ENCODE assay signal across 25 cellular contexts in the genomic region with DNA sequence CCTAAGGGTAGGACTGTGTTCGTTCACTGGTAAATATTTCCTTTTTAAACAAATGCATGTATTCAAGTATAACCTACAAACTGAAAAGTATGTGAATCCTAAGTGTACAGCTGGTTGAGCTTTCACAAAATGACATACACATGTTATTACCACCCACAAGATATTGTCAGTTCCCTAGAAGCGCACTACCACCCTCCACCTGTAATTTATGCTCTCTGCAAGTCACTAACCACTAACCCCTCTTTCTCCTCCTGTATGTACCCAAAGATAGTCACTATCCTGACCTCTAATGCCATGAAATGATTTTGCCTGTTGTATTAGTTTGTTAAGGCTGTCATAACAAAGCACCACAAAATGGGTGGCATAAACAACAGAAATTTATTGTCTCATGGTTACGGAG.
"Had no signal": no experiment of that assay in that cellular context is flagged by ENCODE, and none has a peak within 500 bp of the region (broad histone marks: within the 10 kb centered on the region; RNA-seq: fewer than 3 reads in every experiment).

No MANE protein-coding gene starts in this region.

- H3K27me3 Mint-ChIP-seq: activated CD4-positive, alpha-beta memory T cell treated with anti-CD3 and anti-CD28 coated beads, Interleukin-2, amount 10 ng/mL, durations not matched to agents 7 days and 5 days; activated CD4-positive, alpha-beta T cell treated with anti-CD3 and anti-CD28 coated beads for 36 hours; activated naive CD8-positive, alpha-beta T cell; activated T-helper 17 cell treated with anti-CD3 and anti-CD28 coated beads, Interleukin-2, amount 50 U/mL, for 72 hours; brain; central memory CD8-positive, alpha-beta T cell had no signal

- H3K9me3 Mint-ChIP-seq: activated T-helper 17 cell treated with anti-CD3 and anti-CD28 coated beads, Interleukin-2, amount 50 U/mL, for 72 hours had no signal

- H3K36me3 Mint-ChIP-seq: activated naive CD8-positive, alpha-beta T cell; brain had no signal

- H3K4me2 ChIP-seq: KMS-11 had no signal

- H3K9ac ChIP-seq: KMS-11 had no signal

- H3K4me3 Mint-ChIP-seq: activated CD4-positive, alpha-beta memory T cell treated with anti-CD3 and anti-CD28 coated beads, Interleukin-2, amount 10 ng/mL, durations not matched to agents 7 days and 5 days; activated CD4-positive, alpha-beta T cell treated with anti-CD3 and anti-CD28 coated beads for 36 hours; activated naive CD4-positive, alpha-beta T cell treated with anti-CD3 and anti-CD28 coated beads for 36 hours; activated naive CD8-positive, alpha-beta T cell; activated T-helper 17 cell treated with anti-CD3 and anti-CD28 coated beads, Interleukin-2, amount 50 U/mL, for 72 hours; brain; central memory CD8-positive, alpha-beta T cell had no signal

- DNase-seq: activated CD4-positive, alpha-beta memory T cell treated with anti-CD3 and anti-CD28 coated beads, Interleukin-2, amount 10 ng/mL, durations not matched to agents 7 days and 5 days; activated CD4-positive, alpha-beta T cell treated with anti-CD3 and anti-CD28 coated beads for 36 hours; activated CD4-positive, alpha-beta T cell treated with anti-CD3 and anti-CD28 coated beads, Interleukin-2, amount 50 U/mL, for 1 hour; activated gamma-delta T cell; activated naive CD4-positive, alpha-beta T cell treated with anti-CD3 and anti-CD28 coated beads for 36 hours; activated T-cell treated with anti-CD3 and anti-CD28 coated beads for 4 hours; activated T-cell treated with anti-CD3 and anti-CD28 coated beads, Interleukin-2, amount 50 U/mL, for 48 hours; amygdala; NCI-H1105 treated with DMSO at 0.1 percent for 48 hours; NCI-H1436 treated with DMSO at 0.1 percent for 48 hours; NCI-H187; NCI-H2081 treated with DMSO at 0.1 percent for 48 hours; NCI-H2171; NCI-H2227 treated with DMSO at 0.1 percent for 48 hours; NCI-H446 treated with DMSO at 0.1 percent for 48 hours; NCI-H524 treated with DMSO at 0.1 percent for 48 hours; NK-92 treated with Interleukin-12 subunit alpha and Interleukin-12 subunit beta, amount 100 ng/mL, for 24 hours; PC-3; SHP77 treated with DMSO at 0.1 percent for 48 hours; T1000 had no signal

- H3K27ac Mint-ChIP-seq: activated CD4-positive, alpha-beta memory T cell treated with anti-CD3 and anti-CD28 coated beads, Interleukin-2, amount 10 ng/mL, durations not matched to agents 7 days and 5 days; activated CD4-positive, alpha-beta T cell treated with anti-CD3 and anti-CD28 coated beads for 36 hours; activated naive CD4-positive, alpha-beta T cell treated with anti-CD3 and anti-CD28 coated beads for 36 hours; activated naive CD8-positive, alpha-beta T cell; activated T-helper 17 cell treated with anti-CD3 and anti-CD28 coated beads, Interleukin-2, amount 50 U/mL, for 72 hours; brain had no signal

- H3K27ac ChIP-seq: KMS-11 had no signal

- H3K4me1 Mint-ChIP-seq: activated CD4-positive, alpha-beta memory T cell treated with anti-CD3 and anti-CD28 coated beads, Interleukin-2, amount 10 ng/mL, durations not matched to agents 7 days and 5 days; activated CD4-positive, alpha-beta T cell treated with anti-CD3 and anti-CD28 coated beads for 36 hours; activated T-helper 17 cell treated with anti-CD3 and anti-CD28 coated beads, Interleukin-2, amount 50 U/mL, for 72 hours had no signal
